1 cellular context compared by ENCODE assay signal in genomic region chr4:177229331-177229730, GRCh38.
TF ChIP-seq lines count a peak whose summit lies in the region.

No MANE protein-coding gene starts in this region.

TF ChIP-seq in GM12878, 131 proteins besides CTCF, POLR2A, EP300 and RAD21 (continued from another document):
- TF ChIP-seq, protein P1, sequence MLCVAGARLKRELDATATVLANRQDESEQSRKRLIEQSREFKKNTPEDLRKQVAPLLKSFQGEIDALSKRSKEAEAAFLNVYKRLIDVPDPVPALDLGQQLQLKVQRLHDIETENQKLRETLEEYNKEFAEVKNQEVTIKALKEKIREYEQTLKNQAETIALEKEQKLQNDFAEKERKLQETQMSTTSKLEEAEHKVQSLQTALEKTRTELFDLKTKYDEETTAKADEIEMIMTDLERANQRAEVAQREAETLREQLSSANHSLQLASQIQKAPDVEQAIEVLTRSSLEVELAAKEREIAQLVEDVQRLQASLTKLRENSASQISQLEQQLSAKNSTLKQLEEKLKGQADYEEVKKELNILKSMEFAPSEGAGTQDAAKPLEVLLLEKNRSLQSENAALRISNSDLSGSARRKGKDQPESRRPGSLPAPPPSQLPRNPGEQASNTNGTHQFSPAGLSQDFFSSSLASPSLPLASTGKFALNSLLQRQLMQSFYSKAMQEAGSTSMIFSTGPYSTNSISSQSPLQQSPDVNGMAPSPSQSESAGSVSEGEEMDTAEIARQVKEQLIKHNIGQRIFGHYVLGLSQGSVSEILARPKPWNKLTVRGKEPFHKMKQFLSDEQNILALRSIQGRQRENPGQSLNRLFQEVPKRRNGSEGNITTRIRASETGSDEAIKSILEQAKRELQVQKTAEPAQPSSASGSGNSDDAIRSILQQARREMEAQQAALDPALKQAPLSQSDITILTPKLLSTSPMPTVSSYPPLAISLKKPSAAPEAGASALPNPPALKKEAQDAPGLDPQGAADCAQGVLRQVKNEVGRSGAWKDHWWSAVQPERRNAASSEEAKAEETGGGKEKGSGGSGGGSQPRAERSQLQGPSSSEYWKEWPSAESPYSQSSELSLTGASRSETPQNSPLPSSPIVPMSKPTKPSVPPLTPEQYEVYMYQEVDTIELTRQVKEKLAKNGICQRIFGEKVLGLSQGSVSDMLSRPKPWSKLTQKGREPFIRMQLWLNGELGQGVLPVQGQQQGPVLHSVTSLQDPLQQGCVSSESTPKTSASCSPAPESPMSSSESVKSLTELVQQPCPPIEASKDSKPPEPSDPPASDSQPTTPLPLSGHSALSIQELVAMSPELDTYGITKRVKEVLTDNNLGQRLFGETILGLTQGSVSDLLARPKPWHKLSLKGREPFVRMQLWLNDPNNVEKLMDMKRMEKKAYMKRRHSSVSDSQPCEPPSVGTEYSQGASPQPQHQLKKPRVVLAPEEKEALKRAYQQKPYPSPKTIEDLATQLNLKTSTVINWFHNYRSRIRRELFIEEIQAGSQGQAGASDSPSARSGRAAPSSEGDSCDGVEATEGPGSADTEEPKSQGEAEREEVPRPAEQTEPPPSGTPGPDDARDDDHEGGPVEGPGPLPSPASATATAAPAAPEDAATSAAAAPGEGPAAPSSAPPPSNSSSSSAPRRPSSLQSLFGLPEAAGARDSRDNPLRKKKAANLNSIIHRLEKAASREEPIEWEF (IDR thresholded peaks at IDR 0.05; ENCODE audit: insufficient replicate concordance, low read depth, low read length) = no peak
- no peak for TF ChIP-seq KDM1A (IDR thresholded peaks at IDR 0.05; ENCODE audit: borderline replicate concordance)
